In the genomic region with DNA sequence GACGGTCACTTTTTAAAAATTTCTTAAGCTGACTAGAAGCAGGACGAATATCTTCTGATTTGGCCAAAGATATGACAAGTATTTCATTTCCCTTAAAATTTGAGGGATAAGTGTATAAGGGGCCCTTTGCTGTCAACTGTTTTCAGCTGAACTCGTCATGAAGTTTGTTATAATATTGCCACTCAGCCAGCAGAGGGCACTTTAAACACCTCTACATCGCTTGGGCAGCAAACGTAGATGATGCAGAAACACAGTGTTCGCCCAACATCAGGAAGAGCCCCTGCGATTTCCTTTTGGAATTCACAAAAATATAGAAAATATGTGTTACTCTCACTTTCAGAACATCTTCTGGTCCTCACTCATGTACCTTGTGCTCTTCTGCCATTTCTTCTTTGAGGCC, we compare ENCODE assay signal across 9 cellular contexts.
DNase-seq lines count a peak whose midpoint lies in the region; ATAC-seq and TF ChIP-seq lines count a peak whose summit lies in the region.
"Had no signal": no experiment of that assay in that cellular context is flagged by ENCODE, and none has a peak within 500 bp of the region (broad histone marks: within the 10 kb centered on the region; RNA-seq: fewer than 3 reads in every experiment).

No MANE protein-coding gene starts in this region.

- DNase-seq in NCI-H460 (ENCODE audit: extremely low read depth, low read depth) (peak; percentile 16), fibroblast of villous mesenchyme (ENCODE audit: low read depth) (peak; percentile 0), ascending aorta (ENCODE audit: low spot score in 2 of 2) (no peak), left cardiac atrium (no peak), mesenteric fat pad (ENCODE audit: low spot score) (no peak)
- DNase-seq in central memory CD4-positive, alpha-beta T cell = no peak
- DNase-seq: activated T-cell treated with anti-CD3 and anti-CD28 coated beads, Interleukin-2, amount 50 U/mL, for 4 hours had no signal

- no peaks in the 10 kb centered on the region for H3K4me1 ChIP-seq in ascending aorta

- no peak overlapping the region for H3K4me3 ChIP-seq in GM12875 (ENCODE audit: low read depth, low read length)
- no peak overlapping the region for H3K4me3 ChIP-seq in fibroblast of villous mesenchyme (ENCODE audit: low read depth, low read length)
- H3K4me3 ChIP-seq in ascending aorta = no peak overlapping the region

- TF ChIP-seq CTCF in C4-2B (conservative IDR thresholded peaks at IDR 0.05) = peak; percentile 52
- TF ChIP-seq CTCF in GM12875 (IDR thresholded peaks at IDR 0.05; ENCODE audit: borderline replicate concordance, insufficient read depth, low read depth, low read length) = peak; percentile 24; the same call in 1 of the 2 replicates
- no peak for TF ChIP-seq CTCF in fibroblast of villous mesenchyme (IDR thresholded peaks at IDR 0.05; ENCODE audit: insufficient read depth, low read depth, low read length)
- no peak for TF ChIP-seq CTCF in ascending aorta (IDR thresholded peaks at IDR 0.05)

- no peaks in the 10 kb centered on the region for H3K27me3 ChIP-seq in ascending aorta

- no peaks in the 10 kb centered on the region for H3K9me3 ChIP-seq in ascending aorta

- ATAC-seq in left cardiac atrium = no peak
- ATAC-seq: activated T-cell treated with anti-CD3 and anti-CD28 coated beads, Interleukin-2, amount 50 U/mL, for 4 hours had no signal

- H3K27ac ChIP-seq in C4-2B (no peak overlapping the region), ascending aorta (no peak overlapping the region)

- intact Hi-C loops in ascending aorta (cut with DNase I) (no loop called here), left cardiac atrium (cut with DNase I) (no loop called here)

- no peaks in the 10 kb centered on the region for H3K36me3 ChIP-seq in ascending aorta

Comparison
In these comparisons a context has a peak if more than half of its experiments do, and no peak if none do; other contexts are left out.
1. CTCF ChIP-seq: peak in C4-2B (single experiment) and GM12875 (single experiment); none in fibroblast of villous mesenchyme (single experiment) and ascending aorta (0 of 3).
2. DNase-seq: peak in NCI-H460 (single experiment) and fibroblast of villous mesenchyme (single experiment); none in ascending aorta (0 of 2), central memory CD4-positive, alpha-beta T cell (single experiment), left cardiac atrium (single experiment) and mesenteric fat pad (single experiment).